1 cellular context compared by ENCODE assay signal in the genomic region with DNA sequence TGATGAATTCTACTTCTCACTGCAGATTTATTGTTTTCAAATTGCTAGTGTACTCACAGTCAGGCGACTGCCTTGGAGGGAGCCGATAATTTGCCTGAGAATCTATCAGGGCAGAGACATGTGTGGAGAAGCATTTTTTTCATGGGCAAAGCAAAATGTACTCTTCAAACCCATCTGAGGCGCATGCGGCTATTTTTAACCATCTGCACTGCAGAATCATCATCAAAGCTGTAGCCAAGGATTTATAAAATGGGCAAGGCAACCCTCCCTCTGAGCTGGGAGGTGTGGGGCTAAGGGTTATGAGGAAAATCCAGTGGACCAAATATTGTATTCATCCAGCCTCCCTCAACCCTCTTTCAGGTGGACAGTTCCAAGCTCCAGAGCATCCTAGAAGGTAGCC.
TF ChIP-seq lines count a peak whose summit lies in the region.

No MANE protein-coding gene starts in this region.

TF ChIP-seq in GM23338, 12 proteins besides CTCF, POLR2A, EP300 and RAD21 (continued from another document):
- TF ChIP-seq, protein P1, sequence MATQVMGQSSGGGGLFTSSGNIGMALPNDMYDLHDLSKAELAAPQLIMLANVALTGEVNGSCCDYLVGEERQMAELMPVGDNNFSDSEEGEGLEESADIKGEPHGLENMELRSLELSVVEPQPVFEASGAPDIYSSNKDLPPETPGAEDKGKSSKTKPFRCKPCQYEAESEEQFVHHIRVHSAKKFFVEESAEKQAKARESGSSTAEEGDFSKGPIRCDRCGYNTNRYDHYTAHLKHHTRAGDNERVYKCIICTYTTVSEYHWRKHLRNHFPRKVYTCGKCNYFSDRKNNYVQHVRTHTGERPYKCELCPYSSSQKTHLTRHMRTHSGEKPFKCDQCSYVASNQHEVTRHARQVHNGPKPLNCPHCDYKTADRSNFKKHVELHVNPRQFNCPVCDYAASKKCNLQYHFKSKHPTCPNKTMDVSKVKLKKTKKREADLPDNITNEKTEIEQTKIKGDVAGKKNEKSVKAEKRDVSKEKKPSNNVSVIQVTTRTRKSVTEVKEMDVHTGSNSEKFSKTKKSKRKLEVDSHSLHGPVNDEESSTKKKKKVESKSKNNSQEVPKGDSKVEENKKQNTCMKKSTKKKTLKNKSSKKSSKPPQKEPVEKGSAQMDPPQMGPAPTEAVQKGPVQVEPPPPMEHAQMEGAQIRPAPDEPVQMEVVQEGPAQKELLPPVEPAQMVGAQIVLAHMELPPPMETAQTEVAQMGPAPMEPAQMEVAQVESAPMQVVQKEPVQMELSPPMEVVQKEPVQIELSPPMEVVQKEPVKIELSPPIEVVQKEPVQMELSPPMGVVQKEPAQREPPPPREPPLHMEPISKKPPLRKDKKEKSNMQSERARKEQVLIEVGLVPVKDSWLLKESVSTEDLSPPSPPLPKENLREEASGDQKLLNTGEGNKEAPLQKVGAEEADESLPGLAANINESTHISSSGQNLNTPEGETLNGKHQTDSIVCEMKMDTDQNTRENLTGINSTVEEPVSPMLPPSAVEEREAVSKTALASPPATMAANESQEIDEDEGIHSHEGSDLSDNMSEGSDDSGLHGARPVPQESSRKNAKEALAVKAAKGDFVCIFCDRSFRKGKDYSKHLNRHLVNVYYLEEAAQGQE (IDR thresholded peaks at IDR 0.05; ENCODE audit: unreplicated experiment) = no peak
- TF ChIP-seq ZNF114 (CRISPR knock-in tag; IDR thresholded peaks at IDR 0.05) (no peak), EZH2 (IDR thresholded peaks at IDR 0.05; ENCODE audit: low read depth, unreplicated experiment) (no peak), ZNF331 (CRISPR knock-in tag; IDR thresholded peaks at IDR 0.05; ENCODE audit: low read depth) (no peak), NANOG (IDR thresholded peaks at IDR 0.05; ENCODE audit: borderline replicate concordance) (no peak), EZH2phosphoT487 (IDR thresholded peaks at IDR 0.05; ENCODE audit: unreplicated experiment) (no peak)
- TF ChIP-seq, protein P2, sequence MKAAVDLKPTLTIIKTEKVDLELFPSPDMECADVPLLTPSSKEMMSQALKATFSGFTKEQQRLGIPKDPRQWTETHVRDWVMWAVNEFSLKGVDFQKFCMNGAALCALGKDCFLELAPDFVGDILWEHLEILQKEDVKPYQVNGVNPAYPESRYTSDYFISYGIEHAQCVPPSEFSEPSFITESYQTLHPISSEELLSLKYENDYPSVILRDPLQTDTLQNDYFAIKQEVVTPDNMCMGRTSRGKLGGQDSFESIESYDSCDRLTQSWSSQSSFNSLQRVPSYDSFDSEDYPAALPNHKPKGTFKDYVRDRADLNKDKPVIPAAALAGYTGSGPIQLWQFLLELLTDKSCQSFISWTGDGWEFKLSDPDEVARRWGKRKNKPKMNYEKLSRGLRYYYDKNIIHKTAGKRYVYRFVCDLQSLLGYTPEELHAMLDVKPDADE (IDR thresholded peaks at IDR 0.05) = no peak
